ENCODE assay signal across 24 cellular contexts in the genomic region with DNA sequence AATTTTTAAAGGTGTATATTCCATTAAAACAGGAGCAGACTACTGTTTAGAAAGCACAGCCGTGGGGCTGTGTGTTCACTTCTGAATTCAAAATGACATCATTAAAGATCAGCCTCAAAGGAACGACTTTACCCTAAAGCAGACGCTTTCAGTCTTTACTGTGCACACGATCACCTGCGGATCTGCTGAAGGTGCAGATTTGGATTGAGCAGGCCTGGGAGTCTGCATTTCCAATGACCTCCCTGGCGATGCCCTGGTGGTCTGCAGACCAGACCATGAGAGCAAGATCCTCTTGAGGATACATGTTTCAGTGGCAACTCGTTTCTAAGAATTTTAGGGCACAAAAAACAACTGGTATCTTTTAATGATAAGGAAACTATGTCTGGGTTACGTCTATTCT.
"Had no signal": no experiment of that assay in that cellular context is flagged by ENCODE, and none has a peak within 500 bp of the region (broad histone marks: within the 10 kb centered on the region; RNA-seq: fewer than 3 reads in every experiment).

No MANE protein-coding gene starts in this region.

- H3K4me1 ChIP-seq: left lung, lower lobe of right lung, right atrium auricular region, tibial nerve, vagina had no signal

- H3K9me3 ChIP-seq: left lung, lower lobe of right lung, ovary, right atrium auricular region, tibial nerve, vagina had no signal

- DNase-seq: hypothalamus; immature natural killer cell; kidney; left colon; left lung; lower lobe of right lung; mammary epithelial cell; mesendoderm; naive B cell; natural killer cell; ovary; stimulated activated CD4-positive, alpha-beta T cell treated with anti-CD3 and anti-CD28 coated beads, Interleukin-4, amount 100 ng/mL, for 24 hours; stimulated activated naive CD4-positive, alpha-beta T cell treated with Interleukin-2 at 50 U/mL for 16 hours; stimulated activated naive CD8-positive, alpha-beta T cell treated with anti-CD3 and anti-CD28 coated beads, Interleukin-15, amount 100 ng/mL, for 72 hours; substantia nigra had no signal

- H3K27me3 ChIP-seq: left lung, ovary, right atrium auricular region, tibial nerve, vagina had no signal

- ATAC-seq: left colon; left lung; lower lobe of right lung; natural killer cell; sciatic nerve; stimulated activated effector memory CD8-positive, alpha-beta T cell treated with anti-CD3 and anti-CD28 coated beads, Interleukin-12 subunit alpha, Interleukin-12 subunit beta, amount 100 ng/mL, for 72 hours; stimulated activated naive CD8-positive, alpha-beta T cell treated with anti-CD3 and anti-CD28 coated beads, Interleukin-15, amount 100 ng/mL, for 72 hours had no signal

- H3K4me1 Mint-ChIP-seq: immature natural killer cell; mesothelial cell of epicardium; natural killer cell; stimulated activated naive CD8-positive, alpha-beta T cell treated with anti-CD3 and anti-CD28 coated beads, Interleukin-15, amount 100 ng/mL, for 72 hours had no signal

- H3K27ac Mint-ChIP-seq: immature natural killer cell; mesothelial cell of epicardium; natural killer cell; progenitor cell of endocrine pancreas; stimulated activated effector memory CD8-positive, alpha-beta T cell treated with anti-CD3 and anti-CD28 coated beads, Interleukin-12 subunit alpha, Interleukin-12 subunit beta, amount 100 ng/mL, for 72 hours; type B pancreatic cell had no signal

- H3K27me3 Mint-ChIP-seq: naive B cell; progenitor cell of endocrine pancreas; stimulated activated naive CD8-positive, alpha-beta T cell treated with anti-CD3 and anti-CD28 coated beads, Interleukin-15, amount 100 ng/mL, for 72 hours; type B pancreatic cell had no signal

- H3K4me3 Mint-ChIP-seq: immature natural killer cell; mesothelial cell of epicardium; natural killer cell; stimulated activated effector memory CD8-positive, alpha-beta T cell treated with anti-CD3 and anti-CD28 coated beads, Interleukin-12 subunit alpha, Interleukin-12 subunit beta, amount 100 ng/mL, for 72 hours; stimulated activated naive CD8-positive, alpha-beta T cell treated with anti-CD3 and anti-CD28 coated beads, Interleukin-15, amount 100 ng/mL, for 72 hours; type B pancreatic cell had no signal

- H3K4me3 ChIP-seq: left lung, lower lobe of right lung, ovary, right atrium auricular region, skin epidermis, tibial nerve, vagina had no signal

- H3K27ac ChIP-seq: left lung, lower lobe of right lung, ovary, right atrium auricular region, skin epidermis, tibial nerve, vagina had no signal

- H3K9me3 Mint-ChIP-seq: immature natural killer cell; mesothelial cell of epicardium; naive B cell; natural killer cell; stimulated activated effector memory CD8-positive, alpha-beta T cell treated with anti-CD3 and anti-CD28 coated beads, Interleukin-12 subunit alpha, Interleukin-12 subunit beta, amount 100 ng/mL, for 72 hours; stimulated activated naive CD8-positive, alpha-beta T cell treated with anti-CD3 and anti-CD28 coated beads, Interleukin-15, amount 100 ng/mL, for 72 hours; type B pancreatic cell had no signal
